Comparison of ENCODE assay signal across 1 cellular context in genomic region chr18:6807504-6808257, GRCh38.
A peak's percentile ranks its signal among the peaks of the same experiment; 100 is the strongest.
TF ChIP-seq lines count a peak whose summit lies in the region.

No MANE protein-coding gene starts in this region.

TF ChIP-seq in HEK293, 187 proteins besides CTCF, POLR2A, EP300 and RAD21 (continued from another document and continues in another):
- TF ChIP-seq, protein P1, sequence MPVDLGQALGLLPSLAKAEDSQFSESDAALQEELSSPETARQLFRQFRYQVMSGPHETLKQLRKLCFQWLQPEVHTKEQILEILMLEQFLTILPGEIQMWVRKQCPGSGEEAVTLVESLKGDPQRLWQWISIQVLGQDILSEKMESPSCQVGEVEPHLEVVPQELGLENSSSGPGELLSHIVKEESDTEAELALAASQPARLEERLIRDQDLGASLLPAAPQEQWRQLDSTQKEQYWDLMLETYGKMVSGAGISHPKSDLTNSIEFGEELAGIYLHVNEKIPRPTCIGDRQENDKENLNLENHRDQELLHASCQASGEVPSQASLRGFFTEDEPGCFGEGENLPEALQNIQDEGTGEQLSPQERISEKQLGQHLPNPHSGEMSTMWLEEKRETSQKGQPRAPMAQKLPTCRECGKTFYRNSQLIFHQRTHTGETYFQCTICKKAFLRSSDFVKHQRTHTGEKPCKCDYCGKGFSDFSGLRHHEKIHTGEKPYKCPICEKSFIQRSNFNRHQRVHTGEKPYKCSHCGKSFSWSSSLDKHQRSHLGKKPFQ (tag by site-specific recombination; IDR thresholded peaks at IDR 0.05), result peak; percentile 67; the same call in 1 of the 2 replicates
- TF ChIP-seq ZNF133 (tag by site-specific recombination; IDR thresholded peaks at IDR 0.05), result no peak
- TF ChIP-seq ZFHX2 (tag by site-specific recombination; conservative IDR thresholded peaks at IDR 0.05), result no peak
- no peak for TF ChIP-seq ZNF148 (tag by site-specific recombination; IDR thresholded peaks at IDR 0.05; ENCODE audit: borderline replicate concordance)
- TF ChIP-seq ZNF16 (tag by site-specific recombination; IDR thresholded peaks at IDR 0.05; ENCODE audit: low read depth), result no peak
- TF ChIP-seq ZBTB21 (tag by site-specific recombination; IDR thresholded peaks at IDR 0.05), result no peak
- TF ChIP-seq, protein P2, sequence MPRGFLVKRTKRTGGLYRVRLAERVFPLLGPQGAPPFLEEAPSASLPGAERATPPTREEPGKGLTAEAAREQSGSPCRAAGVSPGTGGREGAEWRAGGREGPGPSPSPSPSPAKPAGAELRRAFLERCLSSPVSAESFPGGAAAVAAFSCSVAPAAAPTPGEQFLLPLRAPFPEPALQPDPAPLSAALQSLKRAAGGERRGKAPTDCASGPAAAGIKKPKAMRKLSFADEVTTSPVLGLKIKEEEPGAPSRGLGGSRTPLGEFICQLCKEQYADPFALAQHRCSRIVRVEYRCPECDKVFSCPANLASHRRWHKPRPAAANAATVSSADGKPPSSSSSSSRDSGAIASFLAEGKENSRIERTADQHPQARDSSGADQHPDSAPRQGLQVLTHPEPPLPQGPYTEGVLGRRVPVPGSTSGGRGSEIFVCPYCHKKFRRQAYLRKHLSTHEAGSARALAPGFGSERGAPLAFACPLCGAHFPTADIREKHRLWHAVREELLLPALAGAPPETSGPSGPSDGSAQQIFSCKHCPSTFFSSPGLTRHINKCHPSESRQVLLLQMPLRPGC (tag by site-specific recombination; IDR thresholded peaks at IDR 0.05), result 0 out of 2 replicates have a peak, but pooled peaks have one; percentile 63
- TF ChIP-seq, protein P3, sequence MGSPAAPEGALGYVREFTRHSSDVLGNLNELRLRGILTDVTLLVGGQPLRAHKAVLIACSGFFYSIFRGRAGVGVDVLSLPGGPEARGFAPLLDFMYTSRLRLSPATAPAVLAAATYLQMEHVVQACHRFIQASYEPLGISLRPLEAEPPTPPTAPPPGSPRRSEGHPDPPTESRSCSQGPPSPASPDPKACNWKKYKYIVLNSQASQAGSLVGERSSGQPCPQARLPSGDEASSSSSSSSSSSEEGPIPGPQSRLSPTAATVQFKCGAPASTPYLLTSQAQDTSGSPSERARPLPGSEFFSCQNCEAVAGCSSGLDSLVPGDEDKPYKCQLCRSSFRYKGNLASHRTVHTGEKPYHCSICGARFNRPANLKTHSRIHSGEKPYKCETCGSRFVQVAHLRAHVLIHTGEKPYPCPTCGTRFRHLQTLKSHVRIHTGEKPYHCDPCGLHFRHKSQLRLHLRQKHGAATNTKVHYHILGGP (tag by site-specific recombination; IDR thresholded peaks at IDR 0.05), result peak; percentile 60; the same call in 1 of the 2 replicates
- TF ChIP-seq ZBTB8A (tag by site-specific recombination; IDR thresholded peaks at IDR 0.05), result peak; percentile 55
- peak; percentile 82 for TF ChIP-seq WT1 (tag by site-specific recombination; IDR thresholded peaks at IDR 0.05)
- TF ChIP-seq PRDM4 (tag by site-specific recombination; IDR thresholded peaks at IDR 0.05), result peak; percentile 83
- TF ChIP-seq ZNF302 (tag by site-specific recombination; IDR thresholded peaks at IDR 0.05; ENCODE audit: low read depth), result no peak
- no peak for TF ChIP-seq ZNF19 (tag by site-specific recombination; IDR thresholded peaks at IDR 0.05; ENCODE audit: low read depth)
- TF ChIP-seq PBX3 (CRISPR knock-in tag; IDR thresholded peaks at IDR 0.05), result no peak
- peak; percentile 51; the same call in 1 of the 2 replicates for TF ChIP-seq ZBTB48 (tag by site-specific recombination; IDR thresholded peaks at IDR 0.05)
- no peak for TF ChIP-seq BCL11A (tag by site-specific recombination; IDR thresholded peaks at IDR 0.05; ENCODE audit: low read depth)
- no peak for TF ChIP-seq ZNF155 (tag by site-specific recombination; IDR thresholded peaks at IDR 0.05)
- peak; percentile 68; the same call in 1 of the 2 replicates for TF ChIP-seq OVOL3 (tag by site-specific recombination; IDR thresholded peaks at IDR 0.05)
- TF ChIP-seq ZNF354C (tag by site-specific recombination; IDR thresholded peaks at IDR 0.05; ENCODE audit: borderline replicate concordance, low read depth), result no peak
- no peak for TF ChIP-seq ZNF10 (tag by site-specific recombination; IDR thresholded peaks at IDR 0.05)
- peak; percentile 44 for TF ChIP-seq ZNF398 (tag by site-specific recombination; IDR thresholded peaks at IDR 0.05)
- no peak for TF ChIP-seq ZNF112 (tag by site-specific recombination; IDR thresholded peaks at IDR 0.05)
- TF ChIP-seq ZNF843 (tag by site-specific recombination; IDR thresholded peaks at IDR 0.05), result peak; percentile 93
- no peak for TF ChIP-seq ZNF549 (tag by site-specific recombination; IDR thresholded peaks at IDR 0.05)
- TF ChIP-seq SALL2 (tag by site-specific recombination; IDR thresholded peaks at IDR 0.05; ENCODE audit: borderline replicate concordance), result no peak
- no peak for TF ChIP-seq ZNF48 (tag by site-specific recombination; IDR thresholded peaks at IDR 0.05)
- TF ChIP-seq KLF1 (tag by site-specific recombination; IDR thresholded peaks at IDR 0.05), result no peak
- no peak for TF ChIP-seq ZFP37 (tag by site-specific recombination; IDR thresholded peaks at IDR 0.05)
- TF ChIP-seq ZNF701 (tag by site-specific recombination; IDR thresholded peaks at IDR 0.05), result no peak
- no peak for TF ChIP-seq MEIS1 (CRISPR knock-in tag; IDR thresholded peaks at IDR 0.05; ENCODE audit: borderline replicate concordance)
- TF ChIP-seq ZNF692 (tag by site-specific recombination; IDR thresholded peaks at IDR 0.05), result peak; percentile 46; the same call in 1 of the 2 replicates
- no peak; the same call in 1 of the 2 replicates for TF ChIP-seq ZNF324 (tag by site-specific recombination; IDR thresholded peaks at IDR 0.05)
- TF ChIP-seq ZSCAN4 (tag by site-specific recombination; IDR thresholded peaks at IDR 0.05), result no peak
- TF ChIP-seq KLF8 (tag by site-specific recombination; IDR thresholded peaks at IDR 0.05), result no peak
- no peak for TF ChIP-seq GLI4 (tag by site-specific recombination; IDR thresholded peaks at IDR 0.05)
- peak; percentile 89 for TF ChIP-seq ZXDB (tag by site-specific recombination; IDR thresholded peaks at IDR 0.05)
- 0 out of 2 replicates have a peak, but pooled peaks have one; percentile 6 for TF ChIP-seq SP2 (tag by site-specific recombination; IDR thresholded peaks at IDR 0.05)
- TF ChIP-seq, protein P4, sequence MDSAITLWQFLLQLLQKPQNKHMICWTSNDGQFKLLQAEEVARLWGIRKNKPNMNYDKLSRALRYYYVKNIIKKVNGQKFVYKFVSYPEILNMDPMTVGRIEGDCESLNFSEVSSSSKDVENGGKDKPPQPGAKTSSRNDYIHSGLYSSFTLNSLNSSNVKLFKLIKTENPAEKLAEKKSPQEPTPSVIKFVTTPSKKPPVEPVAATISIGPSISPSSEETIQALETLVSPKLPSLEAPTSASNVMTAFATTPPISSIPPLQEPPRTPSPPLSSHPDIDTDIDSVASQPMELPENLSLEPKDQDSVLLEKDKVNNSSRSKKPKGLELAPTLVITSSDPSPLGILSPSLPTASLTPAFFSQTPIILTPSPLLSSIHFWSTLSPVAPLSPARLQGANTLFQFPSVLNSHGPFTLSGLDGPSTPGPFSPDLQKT (IDR thresholded peaks at IDR 0.05; ENCODE audit: borderline replicate concordance, low read depth, low read length), result no peak
- TF ChIP-seq KLF7 (tag by site-specific recombination; IDR thresholded peaks at IDR 0.05; ENCODE audit: borderline replicate concordance), result no peak
- no peak for TF ChIP-seq ZNF449 (tag by site-specific recombination; IDR thresholded peaks at IDR 0.05)
- no peak for TF ChIP-seq ZNF488 (tag by site-specific recombination; IDR thresholded peaks at IDR 0.05)
- TF ChIP-seq ZNF670 (tag by site-specific recombination; IDR thresholded peaks at IDR 0.05; ENCODE audit: low read depth), result no peak
- no peak for TF ChIP-seq ZNF391 (tag by site-specific recombination; IDR thresholded peaks at IDR 0.05; ENCODE audit: borderline replicate concordance, low read depth)
